Comparison of ENCODE assay signal across 17 cellular contexts in the genomic region with DNA sequence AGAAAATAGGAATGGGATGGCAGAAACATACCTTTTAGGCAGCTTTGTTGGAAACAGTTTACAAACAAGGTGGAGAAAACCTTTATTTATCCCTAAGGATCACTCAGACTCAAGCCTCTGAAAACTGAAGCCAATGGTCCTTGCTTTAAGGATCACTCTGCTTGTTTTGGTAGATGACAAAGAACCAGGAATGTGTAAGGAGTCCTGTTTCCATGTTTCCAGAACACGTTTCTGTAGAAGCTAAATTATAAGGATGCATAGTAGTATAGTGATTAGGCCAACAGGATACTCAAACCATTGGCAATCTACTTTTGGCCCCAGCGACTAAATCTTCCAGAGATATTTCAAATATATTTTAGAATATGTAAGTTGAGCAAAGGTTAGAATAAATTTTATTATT.
DNase-seq lines count a peak whose midpoint lies in the region; ATAC-seq and TF ChIP-seq lines count a peak whose summit lies in the region.
"Had no signal": no experiment of that assay in that cellular context is flagged by ENCODE, and none has a peak within 500 bp of the region (broad histone marks: within the 10 kb centered on the region; RNA-seq: fewer than 3 reads in every experiment).

No MANE protein-coding gene starts in this region.

- H2BK15ac ChIP-seq in IMR-90 (ENCODE audit: low read depth, low read length): no peak overlapping the region

- no peak overlapping the region; the same call in 1 of the 2 replicates for H3K14ac ChIP-seq in IMR-90 (replicated peaks; ENCODE audit: low read depth, low read length)

- H4K20me1 ChIP-seq in IMR-90 (ENCODE audit: insufficient read depth, low read length): 0 out of 2 replicates have a peak, but pooled peaks cover 3% of the 10 kb centered on the region
- no peaks in the 10 kb centered on the region for H4K20me1 ChIP-seq in osteoblast (ENCODE audit: insufficient read depth, low read length)

- H3K27me3 ChIP-seq in IMR-90 (ENCODE audit: control insufficient read depth, insufficient read depth, low read length) (no peaks in the 10 kb centered on the region), iPS-18a (ENCODE audit: control insufficient read depth, insufficient read depth, low read length) (no peaks in the 10 kb centered on the region), osteoblast (ENCODE audit: insufficient read depth, low read length) (no peaks in the 10 kb centered on the region)

- H4K8ac ChIP-seq in IMR-90 (ENCODE audit: low read depth in 2 of 2, low read length in 2 of 2): no peak overlapping the region

- H2BK20ac ChIP-seq in IMR-90 (ENCODE audit: low read depth, low read length): no peak overlapping the region

- H2BK120ac ChIP-seq in IMR-90 (ENCODE audit: low read depth, low read length): no peak overlapping the region

- peaks cover 9% of the 10 kb centered on the region for H3K79me2 ChIP-seq in osteoblast (ENCODE audit: insufficient read depth, low read length)

- WGBS in IMR-90 (ENCODE audit: extremely low coverage in 2 of 2, insufficient read length in 1 of 2), 2 experiments: no CpG with 5 or more reads among the region's 2 CpGs

- no peak for TF ChIP-seq CTCF in IMR-90 (conservative IDR thresholded peaks at IDR 0.05; ENCODE audit: low read depth, low read length)
- TF ChIP-seq CTCF in osteoblast (IDR thresholded peaks at IDR 0.05; ENCODE audit: extremely low read depth, low read depth, low read length): no peak

- intact Hi-C loops in IMR-90 (cut with micrococcal nuclease): no loop called here

- H3K18ac ChIP-seq in IMR-90 (ENCODE audit: low read depth, low read length): no peak overlapping the region

- dilution Hi-C loops in IMR-90 (cut with HindIII; ENCODE audit: low sequenced_read_pairs, unreplicated experiment): no loop called here

- H2AFZ ChIP-seq in IMR-90 (replicated peaks; ENCODE audit: low read length, poor library complexity) (no peak overlapping the region), osteoblast (ENCODE audit: low read length) (no peak overlapping the region)

- DNase-seq in AG08396 (ENCODE audit: low spot score) (peak; percentile 6), IMR-90 (peak; percentile 22), osteoblast (ENCODE audit: insufficient read length, low spot score, missing footprints) (peak; percentile 23), inferior parietal cortex (ENCODE audit: extremely low spot score) (no peak), SKM-1 (lab: John Stamatoyannopoulos, UW; ENCODE audit: unreplicated experiment) (no peak)
- DNase-seq: 8988T; C1 segment of cervical spinal cord; Calu3; CD4-positive, alpha-beta T cell; DMS79; HCEC 1CT; HFFc6 had no signal

- no peak overlapping the region for H2BK5ac ChIP-seq in IMR-90 (ENCODE audit: low read depth, low read length, poor library complexity, severe bottlenecking)

- no peak overlapping the region for H4K91ac ChIP-seq in IMR-90 (ENCODE audit: insufficient read depth, low read depth, low read length)

- TF ChIP-seq POLR2A in IMR-90 (IDR thresholded peaks at IDR 0.05; ENCODE audit: low read depth, low read length): no peak

- H3K79me1 ChIP-seq in IMR-90 (ENCODE audit: low read depth in 1 of 2, low read length in 2 of 2): peaks cover 21 to 25% of the 10 kb centered on the region in 2 experiments; a peak in 3 of 4 replicates

- H2AK9ac ChIP-seq in IMR-90 (replicated peaks; ENCODE audit: low read depth, low read length, poor library complexity): no peak overlapping the region

- no TSS peak for BruUV-seq in IMR-90 (replicated peaks; lab: Mats Ljungman, UMichigan)

- no peak overlapping the region for H4K5ac ChIP-seq in IMR-90 (ENCODE audit: low read depth, low read length)

- no peak overlapping the region for H3K27ac ChIP-seq in IMR-90 (ENCODE audit: insufficient read depth, low read length)
- no peak overlapping the region for H3K27ac ChIP-seq in iPS-18a (ENCODE audit: low read length)
- H3K27ac ChIP-seq in osteoblast (ENCODE audit: low read depth, low read length): peak overlapping the region; percentile 26
- H3K27ac ChIP-seq: HL-60 had no signal

- H3K4me3 ChIP-seq in IMR-90 (ENCODE audit: insufficient read depth, low read depth, low read length): no peak overlapping the region
- peak overlapping the region; percentile 2 for H3K4me3 ChIP-seq in iPS-18a (ENCODE audit: low read length)
- no peak overlapping the region for H3K4me3 ChIP-seq in osteoblast (ENCODE audit: insufficient read depth, low read length)
- H3K4me3 ChIP-seq: GM12878 had no signal

- H2AK5ac ChIP-seq in IMR-90 (ENCODE audit: low read depth, low read length): no peak overlapping the region

- no peak for TF ChIP-seq RAD21 in IMR-90 (IDR thresholded peaks at IDR 0.05; ENCODE audit: low read length)

- H3K4ac ChIP-seq in IMR-90 (ENCODE audit: low read depth, low read length): no peak overlapping the region

- ATAC-seq in IMR-90 (ENCODE audit: low read depth): peak; percentile 63
- ATAC-seq in GM19324 (IDR thresholded peaks at IDR 0.05; ENCODE audit: low FRiP score, unreplicated experiment): no peak
- no peak for ATAC-seq in HG02642 (IDR thresholded peaks at IDR 0.05; ENCODE audit: poor library complexity, unreplicated experiment)
- ATAC-seq: GM12878 had no signal

- H3K9ac ChIP-seq in IMR-90 (ENCODE audit: low read depth, low read length) (no peak overlapping the region), iPS-18a (ENCODE audit: low read length) (no peak overlapping the region)

- CTCF ChIA-PET in IMR-90 (lab: Yijun Ruan, JAX): interaction anchor here (1.1 kb wide), 1 partner anchor 10 kb away, joined by 3 read pairs; no protein-coding TSS in a partner anchor

- H3K4me1 ChIP-seq in IMR-90 (ENCODE audit: control insufficient read depth, insufficient read depth, low read length): peaks cover 3% of the 10 kb centered on the region; the same call in 1 of the 2 replicates
- H3K4me1 ChIP-seq in iPS-18a (ENCODE audit: control insufficient read depth, low read depth, low read length): peaks cover 8% of the 10 kb centered on the region
- H3K4me1 ChIP-seq in osteoblast (ENCODE audit: insufficient read depth, low read length): peaks cover 7% of the 10 kb centered on the region

- H3K9me3 ChIP-seq in IMR-90 (ENCODE audit: control insufficient read depth, insufficient read depth, low read length) (no peaks in the 10 kb centered on the region), iPS-18a (ENCODE audit: control insufficient read depth, low read depth, low read length) (no peaks in the 10 kb centered on the region), osteoblast (ENCODE audit: low read depth, low read length) (no peaks in the 10 kb centered on the region)

- H3K56ac ChIP-seq in IMR-90 (ENCODE audit: extremely low read depth, insufficient read depth, low read length): no peak overlapping the region

- POLR2A ChIA-PET in IMR-90 (lab: Charles Lee; ENCODE audit: unreplicated experiment): no interaction called here

- no peaks in the 10 kb centered on the region; the same call in 1 of the 2 replicates for H3K9me1 ChIP-seq in IMR-90 (ENCODE audit: insufficient read depth, low read length)

- H3K23ac ChIP-seq in IMR-90 (ENCODE audit: low read depth, low read length): no peak overlapping the region

- H3K4me2 ChIP-seq in IMR-90 (ENCODE audit: low read depth, low read length) (no peak overlapping the region; the same call in 1 of the 2 replicates), osteoblast (ENCODE audit: insufficient read depth, low read length) (no peak overlapping the region)

- H3K36me3 ChIP-seq in IMR-90 (ENCODE audit: control insufficient read depth, insufficient read depth, low read length) (peaks cover 3% of the 10 kb centered on the region), iPS-18a (ENCODE audit: control insufficient read depth, low read depth, low read length) (peaks cover 2% of the 10 kb centered on the region), osteoblast (ENCODE audit: insufficient read depth, low read length) (peaks cover 17% of the 10 kb centered on the region)

- in situ Hi-C loops in IMR-90 (cut with MboI; ENCODE audit: low sequenced_read_pairs): no loop called here

TF ChIP-seq in IMR-90, 13 proteins besides CTCF, POLR2A, EP300 and RAD21:
- TF ChIP-seq ELK1 (IDR thresholded peaks at IDR 0.05; ENCODE audit: borderline replicate concordance, low read depth, low read length) (no peak), SMC3 (IDR thresholded peaks at IDR 0.05; ENCODE audit: low read depth, low read length) (no peak), MAZ (IDR thresholded peaks at IDR 0.05; ENCODE audit: borderline replicate concordance, low read depth, low read length) (no peak), FOS (IDR thresholded peaks at IDR 0.05; ENCODE audit: low read depth, low read length) (no peak), MAFK (IDR thresholded peaks at IDR 0.05; ENCODE audit: low read depth, low read length) (no peak), CHD1 (IDR thresholded peaks at IDR 0.05; ENCODE audit: low read depth, low read length) (no peak), RFX5 (IDR thresholded peaks at IDR 0.05; ENCODE audit: low read depth, low read length) (no peak), RCOR1 (IDR thresholded peaks at IDR 0.05; ENCODE audit: insufficient replicate concordance, low read length) (no peak), USF2 (IDR thresholded peaks at IDR 0.05; ENCODE audit: low read depth, low read length) (no peak), BHLHE40 (IDR thresholded peaks at IDR 0.05; ENCODE audit: low read depth, low read length) (no peak), NFE2L2 (IDR thresholded peaks at IDR 0.05; ENCODE audit: low read depth, low read length) (no peak), CEBPB (IDR thresholded peaks at IDR 0.05; ENCODE audit: low read depth, low read length) (no peak)

Comparison
In these comparisons a context has a peak if more than half of its experiments do, and no peak if none do; other contexts are left out.
1. DNase-seq: peak in AG08396 (single experiment), IMR-90 (single experiment) and osteoblast (single experiment); none in inferior parietal cortex (single experiment) and SKM-1 (single experiment).